Comparison of ENCODE assay signal across 1 cellular context in genomic region chr11:46392421-46393230, GRCh38.
TF ChIP-seq lines count a peak whose summit lies in the region.

No MANE protein-coding gene starts in this region.

TF ChIP-seq in A549, 52 proteins besides CTCF, POLR2A, EP300 and RAD21 (continued from another document):
- TF ChIP-seq HMGXB4 (CRISPR knock-in tag; IDR thresholded peaks at IDR 0.05; ENCODE audit: borderline replicate concordance) (no peak), SREBF2 (IDR thresholded peaks at IDR 0.05) (no peak), FOXS1 (CRISPR knock-in tag; IDR thresholded peaks at IDR 0.05) (peak; percentile 60; the same call in 1 of the 2 replicates), JUNB (IDR thresholded peaks at IDR 0.05) (no peak), JUN (IDR thresholded peaks at IDR 0.05) (no peak), EHF (CRISPR knock-in tag; IDR thresholded peaks at IDR 0.05) (peak; percentile 54; the same call in 1 of the 2 replicates), USF2 (IDR thresholded peaks at IDR 0.05) (no peak), MAX (IDR thresholded peaks at IDR 0.05) (peak; percentile 43; the same call in 1 of the 2 replicates), EHMT2 (IDR thresholded peaks at IDR 0.05; ENCODE audit: low read depth) (peak; percentile 35; the same call in 1 of the 2 replicates), ESRRA (IDR thresholded peaks at IDR 0.05; ENCODE audit: borderline replicate concordance, low read length) (no peak), RFX5 (IDR thresholded peaks at IDR 0.05) (no peak), HOXA7 (CRISPR knock-in tag; IDR thresholded peaks at IDR 0.05) (no peak), CBX8 (IDR thresholded peaks at IDR 0.05) (no peak), CEBPB (IDR thresholded peaks at IDR 0.05) (no peak), NFE2L2 (conservative IDR thresholded peaks at IDR 0.05; ENCODE audit: low read length) (no peak), FOSB (CRISPR knock-in tag; IDR thresholded peaks at IDR 0.05) (no peak), TP53 (CRISPR knock-in tag; IDR thresholded peaks at IDR 0.05) (no peak), KDM1A (IDR thresholded peaks at IDR 0.05; ENCODE audit: low read depth) (no peak), CHD4 (IDR thresholded peaks at IDR 0.05; ENCODE audit: borderline replicate concordance) (no peak), CHD2 (IDR thresholded peaks at IDR 0.05; ENCODE audit: low read length, partially characterized antibody) (no peak), RCOR1 (IDR thresholded peaks at IDR 0.05; ENCODE audit: low read depth, low read length) (no peak), CBX2 (IDR thresholded peaks at IDR 0.05; ENCODE audit: borderline replicate concordance, low read depth) (no peak), ZSCAN20 (CRISPR knock-in tag; IDR thresholded peaks at IDR 0.05) (no peak), HEYL (CRISPR knock-in tag; IDR thresholded peaks at IDR 0.05) (no peak), PBX3 (IDR thresholded peaks at IDR 0.05) (no peak), REST (IDR thresholded peaks at IDR 0.05) (peak; percentile 99), PHF8 (IDR thresholded peaks at IDR 0.05; ENCODE audit: borderline replicate concordance, low read depth) (no peak), HDAC2 (IDR thresholded peaks at IDR 0.05) (peak; percentile 72; the same call in 1 of the 2 replicates), E2F6 (IDR thresholded peaks at IDR 0.05; ENCODE audit: borderline replicate concordance, low read depth) (no peak), FOSL2 (IDR thresholded peaks at IDR 0.05) (no peak), FOSL2 (CRISPR knock-in tag; IDR thresholded peaks at IDR 0.05) (no peak), HES2 (IDR thresholded peaks at IDR 0.05) (no peak), NR3C1 (IDR thresholded peaks at IDR 0.05) (no peak), ZC3H11A (IDR thresholded peaks at IDR 0.05) (no peak), GATA3 (IDR thresholded peaks at IDR 0.05; ENCODE audit: borderline replicate concordance) (no peak), BCL3 (IDR thresholded peaks at IDR 0.05) (no peak), RARB (CRISPR knock-in tag; IDR thresholded peaks at IDR 0.05) (no peak), MAZ (IDR thresholded peaks at IDR 0.05; ENCODE audit: borderline replicate concordance, low read depth, low read length) (no peak), NPAS2 (CRISPR knock-in tag; IDR thresholded peaks at IDR 0.05; ENCODE audit: borderline replicate concordance) (no peak), HOXB13 (CRISPR knock-in tag; IDR thresholded peaks at IDR 0.05; ENCODE audit: low read depth) (peak; percentile 44; the same call in 1 of the 2 replicates), BHLHE40 (IDR thresholded peaks at IDR 0.05; ENCODE audit: low read depth, low read length) (no peak), SMC3 (IDR thresholded peaks at IDR 0.05) (no peak), ATOH8 (CRISPR knock-in tag; IDR thresholded peaks at IDR 0.05; ENCODE audit: low read depth) (peak; percentile 76; the same call in 1 of the 2 replicates), TFCP2L1 (CRISPR knock-in tag; IDR thresholded peaks at IDR 0.05) (peak; percentile 72; the same call in 1 of the 2 replicates), MAFK (IDR thresholded peaks at IDR 0.05; ENCODE audit: partially characterized antibody) (no peak), MYC (IDR thresholded peaks at IDR 0.05; ENCODE audit: borderline replicate concordance, low read length) (no peak), POLR2AphosphoS2 (conservative IDR thresholded peaks at IDR 0.05; ENCODE audit: low read length) (no peak), KDM5A (IDR thresholded peaks at IDR 0.05) (no peak)
TF ChIP-seq in A549: peak in this region for 9.
